1 cellular context compared by ENCODE assay signal in the genomic region with DNA sequence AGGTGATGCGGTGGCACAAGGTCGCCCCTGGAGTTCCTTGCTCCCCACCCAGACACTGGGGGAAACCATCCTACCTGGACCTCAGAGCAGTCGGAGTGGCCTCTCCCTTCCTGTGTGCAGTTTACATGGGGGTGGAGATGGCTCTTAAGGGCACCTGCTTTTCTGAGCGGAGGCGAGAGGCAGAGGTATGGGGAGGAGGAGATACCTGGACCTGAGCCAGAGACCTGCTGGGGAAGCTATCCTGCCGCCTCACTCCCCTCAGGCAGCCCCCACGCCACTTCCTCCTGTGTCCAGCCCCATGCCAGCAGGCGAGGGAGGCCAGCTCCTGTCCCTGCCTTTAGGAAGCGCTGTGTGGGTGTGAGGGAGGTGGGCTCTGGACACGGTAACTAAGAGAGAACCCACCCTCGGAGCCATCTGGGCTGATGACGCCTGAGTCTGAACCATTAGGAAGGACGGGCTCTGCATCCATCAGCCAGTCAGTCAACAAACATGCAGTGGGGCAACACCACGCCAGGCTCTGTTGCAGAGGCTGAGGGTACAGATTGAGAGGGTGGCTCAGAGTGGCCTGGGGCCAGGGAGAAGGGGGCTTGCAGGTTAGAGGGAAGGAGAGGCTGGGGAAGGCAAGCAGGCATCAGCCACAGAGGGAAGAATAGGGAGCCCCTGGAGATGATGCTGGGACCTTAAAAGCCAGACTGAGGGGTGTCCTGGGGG.
TF ChIP-seq lines count a peak whose summit lies in the region.

No MANE protein-coding gene starts in this region.

TF ChIP-seq in SK-N-SH treated with all-trans-retinoic acid at 6 μM for 48 hours, 23 proteins besides CTCF, POLR2A, EP300 and RAD21 (continued from another document):
- TF ChIP-seq CSRNP3 (CRISPR knock-in tag; IDR thresholded peaks at IDR 0.05) = no peak
- no peak for TF ChIP-seq ZNF8 (CRISPR knock-in tag; IDR thresholded peaks at IDR 0.05)
- TF ChIP-seq ZNF70 (CRISPR knock-in tag; IDR thresholded peaks at IDR 0.05) = no peak
- no peak for TF ChIP-seq ARNTL (CRISPR knock-in tag; IDR thresholded peaks at IDR 0.05; ENCODE audit: borderline replicate concordance, low read depth)
TF ChIP-seq in SK-N-SH treated with all-trans-retinoic acid at 6 μM for 48 hours: peak in this region for 0.
